ENCODE assay signal across 1 cellular context in genomic region chr2:9373505-9373904, GRCh38.
TF ChIP-seq lines count a peak whose summit lies in the region.

No MANE protein-coding gene starts in this region.

TF ChIP-seq in IMR-90, 13 proteins besides CTCF, POLR2A, EP300 and RAD21 (continued from another document):
- no peak for TF ChIP-seq BHLHE40 (IDR thresholded peaks at IDR 0.05; ENCODE audit: low read depth, low read length)
- TF ChIP-seq FOS (IDR thresholded peaks at IDR 0.05; ENCODE audit: low read depth, low read length): no peak
- TF ChIP-seq USF2 (IDR thresholded peaks at IDR 0.05; ENCODE audit: low read depth, low read length): no peak
- TF ChIP-seq SMC3 (IDR thresholded peaks at IDR 0.05; ENCODE audit: low read depth, low read length): no peak
